6 cellular contexts compared by ENCODE assay signal in the genomic region with DNA sequence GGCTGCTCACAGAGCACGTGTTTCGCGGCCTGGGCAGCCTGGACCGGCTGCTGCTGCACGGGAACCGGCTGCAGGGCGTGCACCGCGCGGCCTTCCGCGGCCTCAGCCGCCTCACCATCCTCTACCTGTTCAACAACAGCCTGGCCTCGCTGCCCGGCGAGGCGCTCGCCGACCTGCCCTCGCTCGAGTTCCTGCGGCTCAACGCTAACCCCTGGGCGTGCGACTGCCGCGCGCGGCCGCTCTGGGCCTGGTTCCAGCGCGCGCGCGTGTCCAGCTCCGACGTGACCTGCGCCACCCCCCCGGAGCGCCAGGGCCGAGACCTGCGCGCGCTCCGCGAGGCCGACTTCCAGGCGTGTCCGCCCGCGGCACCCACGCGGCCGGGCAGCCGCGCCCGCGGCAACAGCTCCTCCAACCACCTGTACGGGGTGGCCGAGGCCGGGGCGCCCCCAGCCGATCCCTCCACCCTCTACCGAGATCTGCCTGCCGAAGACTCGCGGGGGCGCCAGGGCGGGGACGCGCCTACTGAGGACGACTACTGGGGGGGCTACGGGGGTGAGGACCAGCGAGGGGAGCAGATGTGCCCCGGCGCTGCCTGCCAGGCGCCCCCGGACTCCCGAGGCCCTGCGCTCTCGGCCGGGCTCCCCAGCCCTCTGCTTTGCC. TPM values are rescaled to one million over a fixed set of nuclear protein-coding genes. Genes with fewer than 3 reads are reported as not detected.
A peak's percentile ranks its signal among the peaks of the same experiment; 100 is the strongest.
DNase-seq lines count a peak whose midpoint lies in the region; ATAC-seq and TF ChIP-seq lines count a peak whose summit lies in the region.

No MANE protein-coding gene starts in this region.

- H3K27me3 Mint-ChIP-seq in T-helper 2 cell treated with Interferon-gamma antibody and Interleukin-4, amounts not matched to agents 5 μg/mL and 100 μg/mL, for 36 hours (ENCODE audit: low read depth) = peaks cover 45% of the 10 kb centered on the region

- peak; percentile 80 for ATAC-seq in Right ventricle myocardium inferior

- TF ChIP-seq CTCF in left ventricle myocardium inferior (IDR thresholded peaks at IDR 0.05; ENCODE audit: borderline replicate concordance) = no peak
- no peak for TF ChIP-seq CTCF in stomach (IDR thresholded peaks at IDR 0.05)

- 1 to 12% (median 2%) methylated on average over 30 to 82 of the region's 82 CpGs for WGBS in stomach, 5 donors

- intact Hi-C loops in Right ventricle myocardium inferior (cut with DNase I) = loop anchor here (2.0 kb wide), 1 partner anchor 128 kb away; no protein-coding TSS in a partner anchor
- intact Hi-C loops in cardiac septum (cut with DNase I) = loop anchor here (2.0 kb wide), 1 partner anchor 20 kb away; no protein-coding TSS in a partner anchor
- intact Hi-C loops in left ventricle myocardium inferior (cut with micrococcal nuclease) = no loop called here
- intact Hi-C loops in stomach (cut with DNase I; ENCODE audit: low total_unique reads) = no loop called here

- peaks cover 10% of the 10 kb centered on the region for H3K4me1 Mint-ChIP-seq in T-helper 2 cell treated with Interferon-gamma antibody and Interleukin-4, amounts not matched to agents 5 μg/mL and 100 μg/mL, for 36 hours (ENCODE audit: low read depth)

- TF ChIP-seq EP300 in stomach (IDR thresholded peaks at IDR 0.05) = no peak

- H3K9me3 Mint-ChIP-seq in T-helper 2 cell treated with Interferon-gamma antibody and Interleukin-4, amounts not matched to agents 5 μg/mL and 100 μg/mL, for 36 hours = no peaks in the 10 kb centered on the region

- DNase-seq in Right ventricle myocardium inferior (ENCODE audit: missing footprints) = peak; percentile 79
- no peak for DNase-seq in cardiac septum (ENCODE audit: low spot score)
- no peak for DNase-seq in T-helper 2 cell treated with Interferon-gamma antibody and Interleukin-4, amounts not matched to agents 5 μg/mL and 100 μg/mL, for 36 hours (ENCODE audit: low spot score)
- DNase-seq in left ventricle myocardium inferior = peak; percentile 57
- peak; percentile 65 for DNase-seq in stomach
- DNase-seq in NCI-H187 (lab: John Stamatoyannopoulos, UW) = no peak

- no peaks in the 10 kb centered on the region for H3K36me3 Mint-ChIP-seq in T-helper 2 cell treated with Interferon-gamma antibody and Interleukin-4, amounts not matched to agents 5 μg/mL and 100 μg/mL, for 36 hours (ENCODE audit: low read depth)

- H3K36me3 ChIP-seq in left ventricle myocardium inferior (no peaks in the 10 kb centered on the region), stomach (no peaks in the 10 kb centered on the region)

- H3K27me3 ChIP-seq in left ventricle myocardium inferior (ENCODE audit: low read depth) (peaks cover 45% of the 10 kb centered on the region), stomach (peaks cover 0 to 62% (median 8%) of the 10 kb centered on the region in 3 donors)

- H3K4me1 ChIP-seq in left ventricle myocardium inferior (peaks cover 32% of the 10 kb centered on the region), stomach (peaks cover 22 to 56% (median 38%) of the 10 kb centered on the region in 4 donors)

- H3K27ac ChIP-seq in left ventricle myocardium inferior (replicated peaks) (peak overlapping the region; percentile 40), stomach (peak overlapping the region; percentile 73 to 89 (median 84))

- peak overlapping the region; percentile 73 for H3K4me3 ChIP-seq in left ventricle myocardium inferior
- peak overlapping the region; percentile 51 to 61 (median 52) for H3K4me3 ChIP-seq in stomach

- H3K4me3 Mint-ChIP-seq in T-helper 2 cell treated with Interferon-gamma antibody and Interleukin-4, amounts not matched to agents 5 μg/mL and 100 μg/mL, for 36 hours = peak overlapping the region; percentile 44

- H3K9me3 ChIP-seq in left ventricle myocardium inferior (replicated peaks) = no peaks in the 10 kb centered on the region
- no peaks in the 10 kb centered on the region for H3K9me3 ChIP-seq in stomach

- no peak overlapping the region for H3K27ac Mint-ChIP-seq in T-helper 2 cell treated with Interferon-gamma antibody and Interleukin-4, amounts not matched to agents 5 μg/mL and 100 μg/mL, for 36 hours

- TF ChIP-seq POLR2A in stomach (IDR thresholded peaks at IDR 0.05) = no peak

RNA-seq across cellular contexts. Expression of gene RTN4RL2, which starts 16.0 kb away (rescaled TPM):
- total RNA-seq in Right ventricle myocardium inferior (1.6 TPM), cardiac septum (0.73 TPM), left ventricle myocardium inferior (1.3 TPM), stomach (1 to 10 TPM in 2 of 5 donors, not detected in 3; 3.9 to 8.1 TPM)
- under 1 TPM; 0.75 to 0.78 (median 0.76) TPM for polyA plus RNA-seq in stomach

RNA-seq across cellular contexts. Expression of gene SLC43A1, which starts 39.1 kb away (rescaled TPM):
- total RNA-seq in Right ventricle myocardium inferior = 6.4 TPM
- 2.0 TPM for total RNA-seq in cardiac septum
- 4.3 TPM for total RNA-seq in left ventricle myocardium inferior
- 10 to 100 TPM; 10.5 to 38.4 (median 18.5) TPM for total RNA-seq in stomach
- polyA plus RNA-seq in stomach = 10 to 100 TPM; 16.0 to 24.6 (median 19.7) TPM

RNA-seq across cellular contexts. Expression of gene SLC43A3, which starts 49.4 kb away (rescaled TPM):
- total RNA-seq in Right ventricle myocardium inferior (22.4 TPM), cardiac septum (26.7 TPM), left ventricle myocardium inferior (21.0 TPM), stomach (10 to 100 TPM in 3 of 5 donors, 1 to 10 TPM in 2; 1.2 to 81.7 (median 10.5) TPM)
- 10 to 100 TPM; 10.2 to 22.8 (median 15.0) TPM for polyA plus RNA-seq in stomach

RNA-seq across cellular contexts. Expression of gene TIMM10, which starts 54.2 kb away (rescaled TPM):
- total RNA-seq in Right ventricle myocardium inferior (58.1 TPM), cardiac septum (71.6 TPM), left ventricle myocardium inferior (61.0 TPM), stomach (10 to 100 TPM in 3 of 5 donors, 1 to 10 TPM in 2; 1.7 to 51.3 (median 31.3) TPM)
- polyA plus RNA-seq in stomach = 10 to 100 TPM; 66.7 to 79.6 (median 73.7) TPM

Comparison
In these comparisons a context has a peak if more than half of its experiments do, and no peak if none do; other contexts are left out.
1. DNase-seq: peak in Right ventricle myocardium inferior (single experiment), left ventricle myocardium inferior (single experiment) and stomach (single experiment); none in cardiac septum (single experiment), T-helper 2 cell treated with Interferon-gamma antibody and Interleukin-4, amounts not matched to agents 5 μg/mL and 100 μg/mL, for 36 hours (single experiment) and NCI-H187 (0 of 2).
2. intact Hi-C loops: an anchor here in Right ventricle myocardium inferior (2.0 kb wide) and cardiac septum (2.0 kb wide); none called in left ventricle myocardium inferior and stomach.